ENCODE assay signal across 16 cellular contexts in genomic region chr7:24933298-24933697, GRCh38. TPM values are rescaled to one million over a fixed set of nuclear protein-coding genes. Genes with fewer than 3 reads are reported as not detected.
DNase-seq lines count a peak whose midpoint lies in the region; ATAC-seq and TF ChIP-seq lines count a peak whose summit lies in the region.
"Had no signal": no experiment of that assay in that cellular context is flagged by ENCODE, and none has a peak within 500 bp of the region (broad histone marks: within the 10 kb centered on the region; RNA-seq: fewer than 3 reads in every experiment).

No MANE protein-coding gene starts in this region.

- peaks cover 14% of the 10 kb centered on the region for H3K4me1 Mint-ChIP-seq in brain

- H3K79me2 ChIP-seq in DOHH2 (ENCODE audit: control insufficient read depth, low read length) (peaks cover 100% of the 10 kb centered on the region), OCI-LY3 (ENCODE audit: low read length) (no peaks in the 10 kb centered on the region)

- H2AFZ ChIP-seq in OCI-LY3 (ENCODE audit: low read depth, low read length) (no peak overlapping the region), neuron (ENCODE audit: low read depth, low read length) (no peak overlapping the region)

- no peak for ATAC-seq in HG02938 (IDR thresholded peaks at IDR 0.05; ENCODE audit: unreplicated experiment)
- ATAC-seq in GM19397 (IDR thresholded peaks at IDR 0.05; ENCODE audit: unreplicated experiment): no peak
- no peak for ATAC-seq in GM21367 (IDR thresholded peaks at IDR 0.05; ENCODE audit: unreplicated experiment)
- ATAC-seq: Panc1 had no signal

- H3F3A ChIP-seq in DOHH2 (ENCODE audit: control insufficient read depth, insufficient read depth): no peaks in the 10 kb centered on the region

- H3K4me3 ChIP-seq in DOHH2 (ENCODE audit: low read length): peak overlapping the region; percentile 8
- H3K4me3 ChIP-seq in OCI-LY3 (ENCODE audit: low read length): peak overlapping the region; percentile 37; the same call in 1 of the 2 replicates
- peak overlapping the region; percentile 35 for H3K4me3 ChIP-seq in neuron (ENCODE audit: low read length)
- no peak overlapping the region for H3K4me3 ChIP-seq in tibial nerve

- no peak overlapping the region for H3K9ac ChIP-seq in OCI-LY3 (ENCODE audit: low read length)
- H3K9ac ChIP-seq: KMS-11 had no signal

- DNase-seq in tibial nerve (ENCODE audit: low spot score in 2 of 2): no peak
- DNase-seq: CD4-positive, alpha-beta T cell; NCI-H1048; NCI-H146; NCI-H2081; NCI-H510A; NCI-H774 had no signal

- H4K20me1 ChIP-seq in DOHH2 (ENCODE audit: control insufficient read depth, insufficient read depth, low read depth, low read length) (0 out of 2 replicates have a peak, but pooled peaks cover 4% of the 10 kb centered on the region), OCI-LY3 (ENCODE audit: insufficient read depth, low read length) (no peaks in the 10 kb centered on the region)

- H3K9me2 ChIP-seq in DOHH2 (replicated peaks; ENCODE audit: control insufficient read depth, low read length): no peaks in the 10 kb centered on the region

- H3K27me3 Mint-ChIP-seq in brain: peaks cover 3% of the 10 kb centered on the region
- H3K27me3 Mint-ChIP-seq: CD4-positive, alpha-beta T cell had no signal

- no peak for TF ChIP-seq EP300 in tibial nerve (IDR thresholded peaks at IDR 0.05)

- H3K9me3 ChIP-seq in DOHH2 (ENCODE audit: control insufficient read depth, insufficient read depth, low read length) (no peaks in the 10 kb centered on the region), OCI-LY3 (ENCODE audit: insufficient read depth, low read length) (no peaks in the 10 kb centered on the region), neuron (ENCODE audit: low read length) (peaks cover 2% of the 10 kb centered on the region), tibial nerve (no peaks in the 10 kb centered on the region)

- H3K4me2 ChIP-seq in DOHH2 (ENCODE audit: low read length) (peak overlapping the region; percentile 30), OCI-LY3 (ENCODE audit: low read length) (peak overlapping the region; percentile 55)
- H3K4me2 ChIP-seq: KMS-11 had no signal

- TF ChIP-seq CTCF in DOHH2 (IDR thresholded peaks at IDR 0.05; ENCODE audit: low read depth, low read length, poor library complexity, severe bottlenecking): no peak
- TF ChIP-seq CTCF in OCI-LY3 (IDR thresholded peaks at IDR 0.05; ENCODE audit: low read depth, low read length): no peak
- TF ChIP-seq CTCF in brain (conservative IDR thresholded peaks at IDR 0.05): no peak
- TF ChIP-seq CTCF in tibial nerve (IDR thresholded peaks at IDR 0.05): no peak

- peaks cover 37% of the 10 kb centered on the region for H3K36me3 ChIP-seq in DOHH2 (ENCODE audit: control insufficient read depth, low read length)
- no peaks in the 10 kb centered on the region for H3K36me3 ChIP-seq in OCI-LY3 (replicated peaks; ENCODE audit: low read depth, low read length)
- no peaks in the 10 kb centered on the region for H3K36me3 ChIP-seq in neuron (ENCODE audit: insufficient read depth, low read length)
- H3K36me3 ChIP-seq in tibial nerve: no peaks in the 10 kb centered on the region

- no peak for TF ChIP-seq POLR2A in tibial nerve (IDR thresholded peaks at IDR 0.05)

- H3K27ac ChIP-seq in DOHH2 (ENCODE audit: low read depth, low read length): no peak overlapping the region
- no peak overlapping the region for H3K27ac ChIP-seq in OCI-LY3 (ENCODE audit: low read length)
- no peak overlapping the region for H3K27ac ChIP-seq in tibial nerve
- H3K27ac ChIP-seq: KMS-11 had no signal

- peak overlapping the region in 3 of 5 experiments; percentile 25 to 80 (median 31) for H3K27ac Mint-ChIP-seq in brain
- H3K27ac Mint-ChIP-seq: CD4-positive, alpha-beta T cell had no signal

- WGBS in tibial nerve, 2 donors: 90% methylated on average over 2 of the region's 2 CpGs

- H3K27me3 ChIP-seq in DOHH2 (ENCODE audit: control insufficient read depth, low read length) (no peaks in the 10 kb centered on the region), OCI-LY3 (ENCODE audit: low read depth, low read length) (no peaks in the 10 kb centered on the region), neuron (ENCODE audit: insufficient read depth, low read length) (no peaks in the 10 kb centered on the region), tibial nerve (no peaks in the 10 kb centered on the region)

- H3K4me1 ChIP-seq in DOHH2 (ENCODE audit: control insufficient read depth, low read length): peaks cover 64% of the 10 kb centered on the region
- peaks cover 12% of the 10 kb centered on the region for H3K4me1 ChIP-seq in OCI-LY3 (ENCODE audit: low read length)
- H3K4me1 ChIP-seq in neuron (ENCODE audit: insufficient read depth, low read length): peaks cover 22% of the 10 kb centered on the region
- no peaks in the 10 kb centered on the region for H3K4me1 ChIP-seq in tibial nerve

- peaks cover 0 to 5% (median 0%) of the 10 kb centered on the region in 5 experiments for H3K9me3 Mint-ChIP-seq in brain

- peaks cover 6% of the 10 kb centered on the region for H3K36me3 Mint-ChIP-seq in brain

- H3K4me3 Mint-ChIP-seq in brain: peak overlapping the region in 1 of 5 experiments; percentile 59
- H3K4me3 Mint-ChIP-seq: CD4-positive, alpha-beta T cell had no signal

RNA-seq across cellular contexts. Expression of gene OSBPL3, which starts 46.7 kb away (rescaled TPM):
- 11.7 TPM for polyA plus RNA-seq in brain (ENCODE audit: insufficient read depth, low read depth, low replicate concordance)
- total RNA-seq in tibial nerve: 1 to 10 TPM; 1.6 to 7.3 (median 5.3) TPM

Comparison
In these comparisons a context has a peak if more than half of its experiments do, and no peak if none do; other contexts are left out.
1. H3K4me3 ChIP-seq: peak in DOHH2 (single experiment), OCI-LY3 (single experiment) and neuron (single experiment); none in tibial nerve (0 of 4).